ENCODE assay signal across 1 cellular context in the genomic region with DNA sequence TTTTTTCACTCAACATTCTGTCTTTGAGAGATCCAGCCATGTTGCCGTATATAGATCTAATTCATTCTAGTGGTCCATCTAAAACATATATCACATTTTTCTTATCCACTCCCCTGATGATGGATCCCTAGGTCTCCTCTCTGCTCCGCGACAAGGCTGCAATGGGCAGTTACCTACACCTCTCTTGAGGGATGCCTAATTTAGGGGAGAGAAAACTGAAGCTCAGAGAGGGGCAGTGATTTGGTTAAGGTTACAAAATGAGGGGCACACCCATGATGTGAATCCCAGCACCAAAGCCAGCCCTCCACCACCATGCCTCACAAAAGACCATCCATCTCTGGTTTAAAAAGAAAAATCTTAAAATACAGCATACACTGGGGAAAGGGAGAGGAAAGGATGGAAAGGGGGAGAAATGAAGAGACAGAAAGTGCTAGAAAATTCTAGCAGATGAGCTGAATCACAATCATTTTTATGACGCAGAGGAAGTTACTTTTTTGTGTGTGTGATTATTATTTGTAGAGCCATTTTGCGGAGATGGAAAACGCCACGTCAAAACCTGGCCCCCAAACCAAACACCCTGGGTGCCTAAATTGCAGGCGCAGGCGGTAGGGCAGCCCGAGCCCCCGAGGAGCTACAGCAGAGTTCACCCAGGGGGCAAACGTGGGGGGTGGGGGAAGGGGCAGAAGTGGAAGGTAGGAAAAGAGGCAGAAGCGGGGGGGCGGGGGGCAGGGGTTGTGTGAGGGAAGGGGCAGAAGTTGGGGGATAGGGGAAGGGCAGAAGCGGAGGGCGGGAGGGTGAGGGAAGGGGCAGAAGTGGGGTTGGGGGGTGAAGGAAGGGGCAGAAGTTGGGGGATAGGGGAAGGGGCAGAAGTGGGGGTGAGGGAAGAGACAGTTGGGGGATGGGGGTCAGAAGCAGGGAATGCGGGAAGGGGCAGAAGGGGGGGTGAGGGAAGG.
TF ChIP-seq lines count a peak whose summit lies in the region.

No MANE protein-coding gene starts in this region.

TF ChIP-seq in GM12878, 131 proteins besides CTCF, POLR2A, EP300 and RAD21 (continued from another document):
- TF ChIP-seq EGR1 (IDR thresholded peaks at IDR 0.05; ENCODE audit: borderline replicate concordance in 1 of 2, low read depth in 2 of 2, low read length in 2 of 2): no peak
- 0 out of 2 replicates have a peak, but pooled peaks have one; percentile 13 for TF ChIP-seq CREB1 (IDR thresholded peaks at IDR 0.05; ENCODE audit: low read depth)
- no peak for TF ChIP-seq NBN (IDR thresholded peaks at IDR 0.05)
- no peak for TF ChIP-seq SIN3A (IDR thresholded peaks at IDR 0.05; ENCODE audit: low read depth, low read length)
- TF ChIP-seq FOS (IDR thresholded peaks at IDR 0.05; ENCODE audit: borderline replicate concordance, extremely low read depth, insufficient read length): no peak
- TF ChIP-seq, protein P1, sequence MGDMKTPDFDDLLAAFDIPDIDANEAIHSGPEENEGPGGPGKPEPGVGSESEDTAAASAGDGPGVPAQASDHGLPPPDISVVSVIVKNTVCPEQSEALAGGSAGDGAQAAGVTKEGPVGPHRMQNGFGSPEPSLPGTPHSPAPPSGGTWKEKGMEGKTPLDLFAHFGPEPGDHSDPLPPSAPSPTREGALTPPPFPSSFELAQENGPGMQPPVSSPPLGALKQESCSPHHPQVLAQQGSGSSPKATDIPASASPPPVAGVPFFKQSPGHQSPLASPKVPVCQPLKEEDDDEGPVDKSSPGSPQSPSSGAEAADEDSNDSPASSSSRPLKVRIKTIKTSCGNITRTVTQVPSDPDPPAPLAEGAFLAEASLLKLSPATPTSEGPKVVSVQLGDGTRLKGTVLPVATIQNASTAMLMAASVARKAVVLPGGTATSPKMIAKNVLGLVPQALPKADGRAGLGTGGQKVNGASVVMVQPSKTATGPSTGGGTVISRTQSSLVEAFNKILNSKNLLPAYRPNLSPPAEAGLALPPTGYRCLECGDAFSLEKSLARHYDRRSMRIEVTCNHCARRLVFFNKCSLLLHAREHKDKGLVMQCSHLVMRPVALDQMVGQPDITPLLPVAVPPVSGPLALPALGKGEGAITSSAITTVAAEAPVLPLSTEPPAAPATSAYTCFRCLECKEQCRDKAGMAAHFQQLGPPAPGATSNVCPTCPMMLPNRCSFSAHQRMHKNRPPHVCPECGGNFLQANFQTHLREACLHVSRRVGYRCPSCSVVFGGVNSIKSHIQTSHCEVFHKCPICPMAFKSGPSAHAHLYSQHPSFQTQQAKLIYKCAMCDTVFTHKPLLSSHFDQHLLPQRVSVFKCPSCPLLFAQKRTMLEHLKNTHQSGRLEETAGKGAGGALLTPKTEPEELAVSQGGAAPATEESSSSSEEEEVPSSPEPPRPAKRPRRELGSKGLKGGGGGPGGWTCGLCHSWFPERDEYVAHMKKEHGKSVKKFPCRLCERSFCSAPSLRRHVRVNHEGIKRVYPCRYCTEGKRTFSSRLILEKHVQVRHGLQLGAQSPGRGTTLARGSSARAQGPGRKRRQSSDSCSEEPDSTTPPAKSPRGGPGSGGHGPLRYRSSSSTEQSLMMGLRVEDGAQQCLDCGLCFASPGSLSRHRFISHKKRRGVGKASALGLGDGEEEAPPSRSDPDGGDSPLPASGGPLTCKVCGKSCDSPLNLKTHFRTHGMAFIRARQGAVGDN (IDR thresholded peaks at IDR 0.05): no peak
- TF ChIP-seq, protein P2, sequence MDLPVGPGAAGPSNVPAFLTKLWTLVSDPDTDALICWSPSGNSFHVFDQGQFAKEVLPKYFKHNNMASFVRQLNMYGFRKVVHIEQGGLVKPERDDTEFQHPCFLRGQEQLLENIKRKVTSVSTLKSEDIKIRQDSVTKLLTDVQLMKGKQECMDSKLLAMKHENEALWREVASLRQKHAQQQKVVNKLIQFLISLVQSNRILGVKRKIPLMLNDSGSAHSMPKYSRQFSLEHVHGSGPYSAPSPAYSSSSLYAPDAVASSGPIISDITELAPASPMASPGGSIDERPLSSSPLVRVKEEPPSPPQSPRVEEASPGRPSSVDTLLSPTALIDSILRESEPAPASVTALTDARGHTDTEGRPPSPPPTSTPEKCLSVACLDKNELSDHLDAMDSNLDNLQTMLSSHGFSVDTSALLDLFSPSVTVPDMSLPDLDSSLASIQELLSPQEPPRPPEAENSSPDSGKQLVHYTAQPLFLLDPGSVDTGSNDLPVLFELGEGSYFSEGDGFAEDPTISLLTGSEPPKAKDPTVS (IDR thresholded peaks at IDR 0.05; ENCODE audit: low read depth, low read length): peak; percentile 83
- TF ChIP-seq HDAC2 (IDR thresholded peaks at IDR 0.05): no peak
- TF ChIP-seq, protein P3, sequence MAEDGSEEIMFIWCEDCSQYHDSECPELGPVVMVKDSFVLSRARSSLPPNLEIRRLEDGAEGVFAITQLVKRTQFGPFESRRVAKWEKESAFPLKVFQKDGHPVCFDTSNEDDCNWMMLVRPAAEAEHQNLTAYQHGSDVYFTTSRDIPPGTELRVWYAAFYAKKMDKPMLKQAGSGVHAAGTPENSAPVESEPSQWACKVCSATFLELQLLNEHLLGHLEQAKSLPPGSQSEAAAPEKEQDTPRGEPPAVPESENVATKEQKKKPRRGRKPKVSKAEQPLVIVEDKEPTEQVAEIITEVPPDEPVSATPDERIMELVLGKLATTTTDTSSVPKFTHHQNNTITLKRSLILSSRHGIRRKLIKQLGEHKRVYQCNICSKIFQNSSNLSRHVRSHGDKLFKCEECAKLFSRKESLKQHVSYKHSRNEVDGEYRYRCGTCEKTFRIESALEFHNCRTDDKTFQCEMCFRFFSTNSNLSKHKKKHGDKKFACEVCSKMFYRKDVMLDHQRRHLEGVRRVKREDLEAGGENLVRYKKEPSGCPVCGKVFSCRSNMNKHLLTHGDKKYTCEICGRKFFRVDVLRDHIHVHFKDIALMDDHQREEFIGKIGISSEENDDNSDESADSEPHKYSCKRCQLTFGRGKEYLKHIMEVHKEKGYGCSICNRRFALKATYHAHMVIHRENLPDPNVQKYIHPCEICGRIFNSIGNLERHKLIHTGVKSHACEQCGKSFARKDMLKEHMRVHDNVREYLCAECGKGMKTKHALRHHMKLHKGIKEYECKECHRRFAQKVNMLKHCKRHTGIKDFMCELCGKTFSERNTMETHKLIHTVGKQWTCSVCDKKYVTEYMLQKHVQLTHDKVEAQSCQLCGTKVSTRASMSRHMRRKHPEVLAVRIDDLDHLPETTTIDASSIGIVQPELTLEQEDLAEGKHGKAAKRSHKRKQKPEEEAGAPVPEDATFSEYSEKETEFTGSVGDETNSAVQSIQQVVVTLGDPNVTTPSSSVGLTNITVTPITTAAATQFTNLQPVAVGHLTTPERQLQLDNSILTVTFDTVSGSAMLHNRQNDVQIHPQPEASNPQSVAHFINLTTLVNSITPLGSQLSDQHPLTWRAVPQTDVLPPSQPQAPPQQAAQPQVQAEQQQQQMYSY (CRISPR knock-in tag; IDR thresholded peaks at IDR 0.05): no peak
- TF ChIP-seq, protein P4, sequence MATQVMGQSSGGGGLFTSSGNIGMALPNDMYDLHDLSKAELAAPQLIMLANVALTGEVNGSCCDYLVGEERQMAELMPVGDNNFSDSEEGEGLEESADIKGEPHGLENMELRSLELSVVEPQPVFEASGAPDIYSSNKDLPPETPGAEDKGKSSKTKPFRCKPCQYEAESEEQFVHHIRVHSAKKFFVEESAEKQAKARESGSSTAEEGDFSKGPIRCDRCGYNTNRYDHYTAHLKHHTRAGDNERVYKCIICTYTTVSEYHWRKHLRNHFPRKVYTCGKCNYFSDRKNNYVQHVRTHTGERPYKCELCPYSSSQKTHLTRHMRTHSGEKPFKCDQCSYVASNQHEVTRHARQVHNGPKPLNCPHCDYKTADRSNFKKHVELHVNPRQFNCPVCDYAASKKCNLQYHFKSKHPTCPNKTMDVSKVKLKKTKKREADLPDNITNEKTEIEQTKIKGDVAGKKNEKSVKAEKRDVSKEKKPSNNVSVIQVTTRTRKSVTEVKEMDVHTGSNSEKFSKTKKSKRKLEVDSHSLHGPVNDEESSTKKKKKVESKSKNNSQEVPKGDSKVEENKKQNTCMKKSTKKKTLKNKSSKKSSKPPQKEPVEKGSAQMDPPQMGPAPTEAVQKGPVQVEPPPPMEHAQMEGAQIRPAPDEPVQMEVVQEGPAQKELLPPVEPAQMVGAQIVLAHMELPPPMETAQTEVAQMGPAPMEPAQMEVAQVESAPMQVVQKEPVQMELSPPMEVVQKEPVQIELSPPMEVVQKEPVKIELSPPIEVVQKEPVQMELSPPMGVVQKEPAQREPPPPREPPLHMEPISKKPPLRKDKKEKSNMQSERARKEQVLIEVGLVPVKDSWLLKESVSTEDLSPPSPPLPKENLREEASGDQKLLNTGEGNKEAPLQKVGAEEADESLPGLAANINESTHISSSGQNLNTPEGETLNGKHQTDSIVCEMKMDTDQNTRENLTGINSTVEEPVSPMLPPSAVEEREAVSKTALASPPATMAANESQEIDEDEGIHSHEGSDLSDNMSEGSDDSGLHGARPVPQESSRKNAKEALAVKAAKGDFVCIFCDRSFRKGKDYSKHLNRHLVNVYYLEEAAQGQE (IDR thresholded peaks at IDR 0.05; ENCODE audit: low read depth, low read length): no peak
- TF ChIP-seq, protein P5, sequence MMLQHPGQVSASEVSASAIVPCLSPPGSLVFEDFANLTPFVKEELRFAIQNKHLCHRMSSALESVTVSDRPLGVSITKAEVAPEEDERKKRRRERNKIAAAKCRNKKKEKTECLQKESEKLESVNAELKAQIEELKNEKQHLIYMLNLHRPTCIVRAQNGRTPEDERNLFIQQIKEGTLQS (IDR thresholded peaks at IDR 0.05; ENCODE audit: borderline replicate concordance, extremely low read depth, low read depth, low read length): no peak
- no peak for TF ChIP-seq IKZF2 (IDR thresholded peaks at IDR 0.05)
- no peak for TF ChIP-seq KLF5 (IDR thresholded peaks at IDR 0.05; ENCODE audit: partially characterized antibody)
